ENCODE assay signal across 1 cellular context in genomic region chr15:56245871-56246814, GRCh38.
TF ChIP-seq lines count a peak whose summit lies in the region.

No MANE protein-coding gene starts in this region.

TF ChIP-seq in HepG2, 621 proteins besides CTCF, POLR2A, EP300 and RAD21 (continued from another document and continues in another):
- TF ChIP-seq STAG1 (CRISPR knock-in tag; IDR thresholded peaks at IDR 0.05) = peak; percentile 67
- peak; percentile 34; the same call in 1 of the 2 replicates for TF ChIP-seq ZNF556 (CRISPR knock-in tag; IDR thresholded peaks at IDR 0.05; ENCODE audit: borderline replicate concordance)
- TF ChIP-seq HNF4A (CRISPR knock-in tag; IDR thresholded peaks at IDR 0.05) = 0 out of 2 replicates have a peak, but pooled peaks have one; percentile 21
- TF ChIP-seq ZBTB25 (CRISPR knock-in tag; IDR thresholded peaks at IDR 0.05) = peak; percentile 54; the same call in 1 of the 2 replicates
- TF ChIP-seq HNRNPK (IDR thresholded peaks at IDR 0.05; ENCODE audit: low read depth, low read length, poor library complexity, severe bottlenecking) = no peak
- TF ChIP-seq GMEB2 (CRISPR knock-in tag; IDR thresholded peaks at IDR 0.05; ENCODE audit: low read depth) = 0 out of 2 replicates have a peak, but pooled peaks have one; percentile 29
- TF ChIP-seq ZNF264 (CRISPR knock-in tag; IDR thresholded peaks at IDR 0.05) = 0 out of 2 replicates have a peak, but pooled peaks have one; percentile 49
- no peak for TF ChIP-seq CREB1 (IDR thresholded peaks at IDR 0.05)
- peak; percentile 76 for TF ChIP-seq CREB1 (CRISPR knock-in tag; IDR thresholded peaks at IDR 0.05)
- TF ChIP-seq FOXK1 (CRISPR knock-in tag; IDR thresholded peaks at IDR 0.05; ENCODE audit: borderline replicate concordance, low read depth) = peak; percentile 45; the same call in 1 of the 2 replicates
- no peak for TF ChIP-seq ZNF781 (CRISPR knock-in tag; IDR thresholded peaks at IDR 0.05; ENCODE audit: borderline replicate concordance, not compliant biosample characterization)
- no peak for TF ChIP-seq PLRG1 (conservative IDR thresholded peaks at IDR 0.05)
- peak; percentile 57 for TF ChIP-seq ASH2L (IDR thresholded peaks at IDR 0.05; ENCODE audit: insufficient read length, low read depth, low read length)
- no peak for TF ChIP-seq ZNF609 (CRISPR knock-in tag; IDR thresholded peaks at IDR 0.05; ENCODE audit: borderline replicate concordance)
- TF ChIP-seq ZNF317 (CRISPR knock-in tag; IDR thresholded peaks at IDR 0.05) = no peak
- TF ChIP-seq NCOR1 (IDR thresholded peaks at IDR 0.05; ENCODE audit: borderline replicate concordance, low read length) = no peak
- TF ChIP-seq THAP9 (CRISPR knock-in tag; IDR thresholded peaks at IDR 0.05; ENCODE audit: borderline replicate concordance) = peak; percentile 53; the same call in 1 of the 2 replicates
- TF ChIP-seq GABPB1 (CRISPR knock-in tag; IDR thresholded peaks at IDR 0.05) = peak; percentile 74
- TF ChIP-seq MAZ (IDR thresholded peaks at IDR 0.05; ENCODE audit: borderline replicate concordance, low read depth, low read length) = no peak
- peak; percentile 35; the same call in 1 of the 2 replicates for TF ChIP-seq MAZ (CRISPR knock-in tag; IDR thresholded peaks at IDR 0.05; ENCODE audit: low read depth)
- peak; percentile 74 for TF ChIP-seq ELF3 (CRISPR knock-in tag; IDR thresholded peaks at IDR 0.05)
- 0 out of 2 replicates have a peak, but pooled peaks have one; percentile 49 for TF ChIP-seq HOXA5 (CRISPR knock-in tag; IDR thresholded peaks at IDR 0.05)
- no peak for TF ChIP-seq SP1 (IDR thresholded peaks at IDR 0.05)
- TF ChIP-seq SP1 (CRISPR knock-in tag; IDR thresholded peaks at IDR 0.05) = peak; percentile 49; the same call in 1 of the 2 replicates
- no peak for TF ChIP-seq ZBTB21 (CRISPR knock-in tag; IDR thresholded peaks at IDR 0.05)
- peak; percentile 79; the same call in 1 of the 2 replicates for TF ChIP-seq HNF1B (CRISPR knock-in tag; IDR thresholded peaks at IDR 0.05)
- no peak for TF ChIP-seq SNAPC2 (CRISPR knock-in tag; IDR thresholded peaks at IDR 0.05)
- TF ChIP-seq ZNF746 (CRISPR knock-in tag; IDR thresholded peaks at IDR 0.05) = 0 out of 2 replicates have a peak, but pooled peaks have one; percentile 41
- peak; percentile 51; the same call in 1 of the 2 replicates for TF ChIP-seq ZNF747 (CRISPR knock-in tag; IDR thresholded peaks at IDR 0.05; ENCODE audit: borderline replicate concordance)
- peak; percentile 43; the same call in 1 of the 2 replicates for TF ChIP-seq ZNF362 (CRISPR knock-in tag; IDR thresholded peaks at IDR 0.05; ENCODE audit: borderline replicate concordance)
- no peak for TF ChIP-seq BHLHE40 (IDR thresholded peaks at IDR 0.05; ENCODE audit: low read length)
- no peak for TF ChIP-seq MBNL3 (CRISPR knock-in tag; conservative IDR thresholded peaks at IDR 0.05)
- no peak for TF ChIP-seq RNF2 (conservative IDR thresholded peaks at IDR 0.05; ENCODE audit: low read depth)
- 0 out of 2 replicates have a peak, but pooled peaks have one; percentile 51 for TF ChIP-seq SP4 (CRISPR knock-in tag; IDR thresholded peaks at IDR 0.05)
- TF ChIP-seq ZNF501 (CRISPR knock-in tag; IDR thresholded peaks at IDR 0.05) = peak; percentile 58; the same call in 1 of the 2 replicates
- no peak for TF ChIP-seq NAIF1 (CRISPR knock-in tag; IDR thresholded peaks at IDR 0.05; ENCODE audit: borderline replicate concordance)
- peak; percentile 45; the same call in 1 of the 2 replicates for TF ChIP-seq ZBTB38 (CRISPR knock-in tag; IDR thresholded peaks at IDR 0.05)
- 0 out of 2 replicates have a peak, but pooled peaks have one; percentile 41 for TF ChIP-seq FOXJ3 (CRISPR knock-in tag; IDR thresholded peaks at IDR 0.05; ENCODE audit: borderline replicate concordance)
- TF ChIP-seq NFKB2 (CRISPR knock-in tag; IDR thresholded peaks at IDR 0.05; ENCODE audit: borderline replicate concordance) = peak; percentile 67; the same call in 1 of the 2 replicates
- TF ChIP-seq ATM (IDR thresholded peaks at IDR 0.05; ENCODE audit: borderline replicate concordance) = no peak
- 0 out of 2 replicates have a peak, but pooled peaks have one; percentile 33 for TF ChIP-seq ZNF839 (CRISPR knock-in tag; IDR thresholded peaks at IDR 0.05; ENCODE audit: borderline replicate concordance)
- TF ChIP-seq HMGXB3 (CRISPR knock-in tag; IDR thresholded peaks at IDR 0.05; ENCODE audit: borderline replicate concordance) = 0 out of 2 replicates have a peak, but pooled peaks have one; percentile 74
- TF ChIP-seq ZSCAN31 (CRISPR knock-in tag; IDR thresholded peaks at IDR 0.05; ENCODE audit: low read depth) = peak; percentile 66; the same call in 1 of the 2 replicates
- peak; percentile 79; the same call in 1 of the 2 replicates for TF ChIP-seq ZNF350 (CRISPR knock-in tag; IDR thresholded peaks at IDR 0.05; ENCODE audit: borderline replicate concordance, low read depth)
- TF ChIP-seq SMARCC2 (IDR thresholded peaks at IDR 0.05) = no peak
- TF ChIP-seq ZNF788 (CRISPR knock-in tag; IDR thresholded peaks at IDR 0.05; ENCODE audit: borderline replicate concordance) = peak; percentile 86; the same call in 1 of the 2 replicates
- no peak for TF ChIP-seq JARID2 (CRISPR knock-in tag; IDR thresholded peaks at IDR 0.05; ENCODE audit: insufficient replicate concordance)
- no peak for TF ChIP-seq EHMT2 (IDR thresholded peaks at IDR 0.05; ENCODE audit: borderline replicate concordance, low read depth, low read length)
- TF ChIP-seq ELF4 (CRISPR knock-in tag; IDR thresholded peaks at IDR 0.05; ENCODE audit: borderline replicate concordance) = no peak
